16 cellular contexts compared by ENCODE assay signal in genomic region chr4:6834867-6835266, GRCh38. TPM values are rescaled to one million over a fixed set of nuclear protein-coding genes. Genes with fewer than 3 reads are reported as not detected.
DNase-seq lines count a peak whose midpoint lies in the region; ATAC-seq, FAIRE-seq and TF ChIP-seq lines count a peak whose summit lies in the region.
"Had no signal": no experiment of that assay in that cellular context is flagged by ENCODE, and none has a peak within 500 bp of the region (broad histone marks: within the 10 kb centered on the region; RNA-seq: fewer than 3 reads in every experiment).

No MANE protein-coding gene starts in this region.

- H3K4me1 ChIP-seq in heart left ventricle: peaks cover 0 to 21% (median 10%) of the 10 kb centered on the region in 12 donors
- H3K4me1 ChIP-seq in astrocyte (ENCODE audit: insufficient read depth, low read length): no peaks in the 10 kb centered on the region
- H3K4me1 ChIP-seq in foreskin keratinocyte: no peaks in the 10 kb centered on the region
- peaks cover 5% of the 10 kb centered on the region for H3K4me1 ChIP-seq in upper lobe of right lung

- peaks cover 8% of the 10 kb centered on the region for H3K4me1 Mint-ChIP-seq in astrocyte (ENCODE audit: low read depth, unreplicated experiment)
- H3K4me1 Mint-ChIP-seq in WTC11: peaks cover 11% of the 10 kb centered on the region
- H3K4me1 Mint-ChIP-seq: activated naive CD4-positive, alpha-beta T cell treated with anti-CD3 and anti-CD28 coated beads, Interleukin-2, amount 10 ng/mL, durations not matched to agents 7 days and 5 days had no signal

- POLR2A ChIA-PET in WTC11 (lab: Charles Lee): no interaction called here

- H3K27ac Mint-ChIP-seq in astrocyte (ENCODE audit: unreplicated experiment) (no peak overlapping the region), WTC11 (no peak overlapping the region)
- H3K27ac Mint-ChIP-seq: activated CD8-positive, alpha-beta T cell treated with anti-CD3 and anti-CD28 coated beads for 36 hours; activated naive CD4-positive, alpha-beta T cell treated with anti-CD3 and anti-CD28 coated beads, Interleukin-2, amount 10 ng/mL, durations not matched to agents 7 days and 5 days had no signal

- TF ChIP-seq POLR2A in heart left ventricle (IDR thresholded peaks at IDR 0.05): no peak

- H3K9me3 Mint-ChIP-seq in astrocyte (ENCODE audit: unreplicated experiment): no peaks in the 10 kb centered on the region
- peaks cover 13% of the 10 kb centered on the region for H3K9me3 Mint-ChIP-seq in WTC11

- H3K9me3 ChIP-seq in heart left ventricle (peaks cover 0 to 4% (median 0%) of the 10 kb centered on the region in 12 donors), astrocyte (ENCODE audit: insufficient read depth, low read depth, low read length) (no peaks in the 10 kb centered on the region), upper lobe of right lung (no peaks in the 10 kb centered on the region)

- H3K36me3 ChIP-seq in heart left ventricle (peaks cover 0 to 54% (median 37%) of the 10 kb centered on the region in 9 donors), astrocyte (ENCODE audit: insufficient read depth, low read length) (no peaks in the 10 kb centered on the region), upper lobe of right lung (peaks cover 33% of the 10 kb centered on the region)

- no peak overlapping the region for H3K4me3 Mint-ChIP-seq in astrocyte (ENCODE audit: unreplicated experiment)
- H3K4me3 Mint-ChIP-seq in WTC11: no peak overlapping the region
- H3K4me3 Mint-ChIP-seq: activated CD8-positive, alpha-beta T cell treated with anti-CD3 and anti-CD28 coated beads for 36 hours; activated naive CD4-positive, alpha-beta T cell treated with anti-CD3 and anti-CD28 coated beads, Interleukin-2, amount 10 ng/mL, durations not matched to agents 7 days and 5 days had no signal

- TF ChIP-seq CTCF in heart left ventricle (IDR thresholded peaks at IDR 0.05) (no peak), astrocyte (IDR thresholded peaks at IDR 0.05; ENCODE audit: insufficient read depth, low read depth, low read length) (no peak), foreskin keratinocyte (conservative IDR thresholded peaks at IDR 0.05) (no peak), upper lobe of right lung (IDR thresholded peaks at IDR 0.05) (no peak), D721Med (IDR thresholded peaks at IDR 0.05; ENCODE audit: insufficient read depth, missing control alignments) (no peak), WTC11 (IDR thresholded peaks at IDR 0.05) (no peak)

- ATAC-seq in heart left ventricle (peak in 3 of 4 donors; percentile 62 to 75 (median 68)), foreskin keratinocyte (peak; percentile 95), upper lobe of right lung (peak; percentile 25), WTC11 (no peak)
- ATAC-seq: activated CD8-positive, alpha-beta T cell treated with anti-CD3 and anti-CD28 coated beads for 36 hours had no signal

- H3K27ac ChIP-seq in heart left ventricle (peak overlapping the region in 2 of 12 donors; percentile 30 to 32), astrocyte (ENCODE audit: low read depth, low read length) (no peak overlapping the region), foreskin keratinocyte (peak overlapping the region; percentile 2), upper lobe of right lung (no peak overlapping the region)
- H3K27ac ChIP-seq: parathyroid adenoma had no signal

- DNase-seq in heart left ventricle: no peak
- DNase-seq in cardiac septum (ENCODE audit: low spot score): no peak
- DNase-seq in astrocyte (ENCODE audit: low read depth): no peak
- peak; percentile 48 to 70 for DNase-seq in foreskin keratinocyte
- DNase-seq in upper lobe of right lung: no peak
- DNase-seq in D721Med (ENCODE audit: insufficient read length, low spot score): no peak
- no peak for DNase-seq in RPMI8226
- no peak for DNase-seq in WTC11 (ENCODE audit: low spot score)
- DNase-seq: activated CD8-positive, alpha-beta T cell treated with anti-CD3 and anti-CD28 coated beads for 36 hours; activated naive CD4-positive, alpha-beta T cell treated with anti-CD3 and anti-CD28 coated beads, Interleukin-2, amount 10 ng/mL, durations not matched to agents 7 days and 5 days; GOT3; MV-4-11; NCI-H2227 treated with DMSO at 0.1 percent for 48 hours; T1000 had no signal

- H3K9ac ChIP-seq in astrocyte (ENCODE audit: low read length): no peak overlapping the region
- H3K9ac ChIP-seq: parathyroid adenoma had no signal

- H2AFZ ChIP-seq in astrocyte (ENCODE audit: low read depth, low read length): no peak overlapping the region
- H2AFZ ChIP-seq: parathyroid adenoma had no signal

- H3K4me2 ChIP-seq in astrocyte (ENCODE audit: low read length): no peak overlapping the region

- H4K20me1 ChIP-seq in astrocyte (ENCODE audit: insufficient read depth, low read length): peaks cover 12% of the 10 kb centered on the region

- CTCF ChIA-PET in WTC11 (lab: Charles Lee): no interaction called here

- peaks cover 14% of the 10 kb centered on the region for H3K79me2 ChIP-seq in astrocyte (ENCODE audit: insufficient read depth, low read length)

- no peaks in the 10 kb centered on the region for H3K27me3 ChIP-seq in heart left ventricle
- no peaks in the 10 kb centered on the region for H3K27me3 ChIP-seq in astrocyte (ENCODE audit: insufficient read depth, low read length)
- no peaks in the 10 kb centered on the region for H3K27me3 ChIP-seq in foreskin keratinocyte
- no peaks in the 10 kb centered on the region for H3K27me3 ChIP-seq in upper lobe of right lung

- peak; percentile 32 for FAIRE-seq in astrocyte (lab: Jason Lieb, UNC)
- FAIRE-seq in D721Med (lab: Jason Lieb, UNC): no peak
- FAIRE-seq: urothelium cell line had no signal

- H3K36me3 Mint-ChIP-seq in astrocyte (ENCODE audit: low read depth, unreplicated experiment) (peaks cover 19% of the 10 kb centered on the region), WTC11 (peaks cover 35% of the 10 kb centered on the region)

- 78 to 86% (median 85%) methylated on average over 3 of the region's 3 CpGs for WGBS in heart left ventricle, 4 donors

- no peaks in the 10 kb centered on the region for H3K27me3 Mint-ChIP-seq in astrocyte (ENCODE audit: low read depth, unreplicated experiment)
- H3K27me3 Mint-ChIP-seq in WTC11 (ENCODE audit: low read depth): no peaks in the 10 kb centered on the region
- H3K27me3 Mint-ChIP-seq: activated CD8-positive, alpha-beta T cell treated with anti-CD3 and anti-CD28 coated beads for 36 hours; activated naive CD4-positive, alpha-beta T cell treated with anti-CD3 and anti-CD28 coated beads, Interleukin-2, amount 10 ng/mL, durations not matched to agents 7 days and 5 days had no signal

- intact Hi-C loops in heart left ventricle (cut with DNase I) (loop anchor here in 2 of 10 donors (5.0 kb wide), 2 partner anchors 43 to 183 kb away; no protein-coding TSS in a partner anchor), cardiac septum (cut with DNase I) (no loop called here), upper lobe of right lung (cut with DNase I) (no loop called here)

- no peak overlapping the region for H3K4me3 ChIP-seq in heart left ventricle
- H3K4me3 ChIP-seq in astrocyte (ENCODE audit: insufficient read depth, low read depth, low read length): no peak overlapping the region
- H3K4me3 ChIP-seq in upper lobe of right lung: no peak overlapping the region

TF ChIP-seq in WTC11, 78 proteins besides CTCF, POLR2A, EP300 and RAD21:
- no peak for TF ChIP-seq SMAD3 (CRISPR knock-in tag; IDR thresholded peaks at IDR 0.05; ENCODE audit: borderline replicate concordance)
- TF ChIP-seq KAT7 (CRISPR knock-in tag; IDR thresholded peaks at IDR 0.05; ENCODE audit: borderline replicate concordance): no peak
- TF ChIP-seq JAZF1 (CRISPR knock-in tag; IDR thresholded peaks at IDR 0.05): no peak
- TF ChIP-seq ERG (CRISPR knock-in tag; IDR thresholded peaks at IDR 0.05): no peak
- no peak for TF ChIP-seq NFATC4 (CRISPR knock-in tag; IDR thresholded peaks at IDR 0.05)
- no peak for TF ChIP-seq PRRX2 (CRISPR knock-in tag; IDR thresholded peaks at IDR 0.05)
- no peak for TF ChIP-seq TCF7 (CRISPR knock-in tag; IDR thresholded peaks at IDR 0.05; ENCODE audit: low read depth)

RNA-seq across cellular contexts. Expression of gene KIAA0232, which starts 52.3 kb away (rescaled TPM):
- total RNA-seq in heart left ventricle (10 to 100 TPM; 57.3 to 78.4 (median 74.3) TPM), cardiac septum (73.0 TPM), astrocyte (25.0 and 27.6 TPM in 2 replicates), foreskin keratinocyte (10.1 and 10.5 TPM in 2 replicates), upper lobe of right lung (30.9 TPM), WTC11 (2021) (18.5 to 23.2 TPM (median 21.0 TPM) in 3 replicates)
- polyA plus RNA-seq in heart left ventricle (10 to 100 TPM; 20.0 to 32.7 TPM), foreskin keratinocyte (2.1 and 2.2 TPM in 2 replicates)

Comparison
In these comparisons a context has a peak if more than half of its experiments do, and no peak if none do; other contexts are left out.
1. DNase-seq: peak in foreskin keratinocyte (2 of 2); none in heart left ventricle (0 of 5), cardiac septum (single experiment), astrocyte (single experiment), upper lobe of right lung (single experiment), D721Med (single experiment), RPMI8226 (single experiment) and WTC11 (single experiment).